ENCODE assay signal across 30 cellular contexts in genomic region chr11:27816200-27816599, GRCh38.
"Had no signal": no experiment of that assay in that cellular context is flagged by ENCODE, and none has a peak within 500 bp of the region (broad histone marks: within the 10 kb centered on the region; RNA-seq: fewer than 3 reads in every experiment).

No MANE protein-coding gene starts in this region.

- H3K4me3 ChIP-seq: neural progenitor cell, ovary, psoas muscle, skin epidermis, smooth muscle cell, spleen, stomach, thoracic aorta, thyroid gland, tibial nerve, upper lobe of left lung, vagina had no signal

- DNase-seq: natural killer cell; occipital lobe; ovary; posterior cingulate gyrus; psoas muscle; right cardiac atrium; spleen; stimulated activated CD4-positive, alpha-beta T cell treated with anti-CD3 and anti-CD28 coated beads, Interleukin-12 subunit alpha, Interleukin-12 subunit beta, amount 100 ng/mL, for 4 hours; stimulated activated CD4-positive, alpha-beta T cell treated with anti-CD3 and anti-CD28 coated beads, Interleukin-1b, Interleukin-23, amount 100 ng/mL, for 48 hours; stimulated activated CD4-positive, alpha-beta T cell treated with anti-CD3 and anti-CD28 coated beads, Interleukin-4, amount 100 ng/mL, for 1 hour; stimulated activated CD4-positive, alpha-beta T cell treated with anti-CD3 and anti-CD28 coated beads, Interleukin-4, amount 100 ng/mL, for 4 hours; stimulated activated CD8-positive, alpha-beta memory T cell treated with anti-CD3 and anti-CD28 coated beads, Interleukin-4, amount 100 ng/mL, for 48 hours; stimulated activated naive CD4-positive, alpha-beta T cell treated with Interleukin-2 at 50 U/mL for 16 hours; stomach; thyroid gland; trophoblast cell; upper lobe of left lung had no signal

- H3K4me1 ChIP-seq: neural progenitor cell, parathyroid adenoma, psoas muscle, spleen, stomach, thyroid gland, tibial nerve, upper lobe of left lung, vagina had no signal

- H3K79me2 ChIP-seq: parathyroid adenoma had no signal

- FAIRE-seq: urothelium cell line had no signal

- H2AFZ ChIP-seq: neural progenitor cell, parathyroid adenoma had no signal

- H3K4me3 Mint-ChIP-seq: natural killer cell; nephron; neural progenitor cell; stimulated activated memory B cell treated with anti-CD40 and anti-IgM and Interleukin-4, amounts not matched to agents 10 μg/mL and 1 μg/mL and 100 μg/mL, for 72 hours; stimulated activated naive CD8-positive, alpha-beta T cell treated with anti-CD3 and anti-CD28 coated beads, Interleukin-15, Interleukin-2, amounts not matched to agents 100 ng/mL and 50 ng/mL, for 24 hours had no signal

- ATAC-seq: natural killer cell; psoas muscle; right cardiac atrium; sciatic nerve; stimulated activated memory B cell treated with anti-CD40 and anti-IgM and Interleukin-4, amounts not matched to agents 10 μg/mL and 1 μg/mL and 100 μg/mL, for 72 hours had no signal

- H3K9me3 ChIP-seq: ovary, psoas muscle, spleen, stomach, thoracic aorta, thyroid gland, upper lobe of left lung, vagina had no signal

- H3K4me1 Mint-ChIP-seq: natural killer cell; nephron; neural progenitor cell; stimulated activated memory B cell treated with anti-CD40 and anti-IgM and Interleukin-4, amounts not matched to agents 10 μg/mL and 1 μg/mL and 100 μg/mL, for 72 hours had no signal

- H3K27me3 ChIP-seq: neural progenitor cell, ovary, spleen, stomach, thyroid gland, tibial nerve, upper lobe of left lung, vagina had no signal

- H3K27me3 Mint-ChIP-seq: stimulated activated memory B cell treated with anti-CD40 and anti-IgM and Interleukin-4, amounts not matched to agents 10 μg/mL and 1 μg/mL and 100 μg/mL, for 72 hours; stimulated activated naive CD8-positive, alpha-beta T cell treated with anti-CD3 and anti-CD28 coated beads, Interleukin-15, Interleukin-2, amounts not matched to agents 100 ng/mL and 50 ng/mL, for 24 hours had no signal

- H3K27ac ChIP-seq: neural progenitor cell, ovary, parathyroid adenoma, psoas muscle, skin epidermis, spleen, stomach, thoracic aorta, thyroid gland, tibial nerve, upper lobe of left lung, vagina had no signal

- H3K36me3 Mint-ChIP-seq: natural killer cell; neural progenitor cell; stimulated activated memory B cell treated with anti-CD40 and anti-IgM and Interleukin-4, amounts not matched to agents 10 μg/mL and 1 μg/mL and 100 μg/mL, for 72 hours had no signal

- H3K9ac ChIP-seq: neural progenitor cell, parathyroid adenoma had no signal

- H3K4me2 ChIP-seq: neural progenitor cell, smooth muscle cell had no signal

- H3K9me3 Mint-ChIP-seq: nephron; neural progenitor cell; stimulated activated naive CD8-positive, alpha-beta T cell treated with anti-CD3 and anti-CD28 coated beads, Interleukin-15, Interleukin-2, amounts not matched to agents 100 ng/mL and 50 ng/mL, for 24 hours had no signal

- H3K36me3 ChIP-seq: neural progenitor cell, ovary, spleen, stomach, thoracic aorta, thyroid gland, tibial nerve, upper lobe of left lung, vagina had no signal

- H3K27ac Mint-ChIP-seq: natural killer cell; nephron; neural progenitor cell; progenitor cell of endocrine pancreas; stimulated activated memory B cell treated with anti-CD40 and anti-IgM and Interleukin-4, amounts not matched to agents 10 μg/mL and 1 μg/mL and 100 μg/mL, for 72 hours; stimulated activated naive CD8-positive, alpha-beta T cell treated with anti-CD3 and anti-CD28 coated beads, Interleukin-15, Interleukin-2, amounts not matched to agents 100 ng/mL and 50 ng/mL, for 24 hours had no signal
